ENCODE assay signal across 8 cellular contexts in genomic region chr15:75801859-75802593, GRCh38. TPM values are rescaled to one million over a fixed set of nuclear protein-coding genes. Genes with fewer than 3 reads are reported as not detected.
DNase-seq lines count a peak whose midpoint lies in the region; ATAC-seq and TF ChIP-seq lines count a peak whose summit lies in the region.

No MANE protein-coding gene starts in this region.

- no peak overlapping the region for H3K27ac ChIP-seq in WERI-Rb-1

- H3K36me3 ChIP-seq in GM06990 (ENCODE audit: control insufficient read depth, insufficient read depth, low read length), result no peaks in the 10 kb centered on the region
- H3K36me3 ChIP-seq in WERI-Rb-1, result no peaks in the 10 kb centered on the region

- no peaks in the 10 kb centered on the region for H3K9me3 ChIP-seq in WERI-Rb-1 (ENCODE audit: severe bottlenecking)

- no peak overlapping the region for H3K4me3 ChIP-seq in GM06990 (replicated peaks; ENCODE audit: low read depth, low read length)
- H3K4me3 ChIP-seq in WERI-Rb-1 (ENCODE audit: low read depth, low read length), result peak overlapping the region; percentile 34

- peaks cover 8 to 23% (median 17%) of the 10 kb centered on the region in 3 donors for H3K27me3 Mint-ChIP-seq in immature natural killer cell (ENCODE audit: low read depth in 3 of 3)

- H3K36me3 Mint-ChIP-seq in immature natural killer cell, result no peaks in the 10 kb centered on the region

- no peak overlapping the region for H3K27ac Mint-ChIP-seq in immature natural killer cell

- H3K27me3 ChIP-seq in GM06990 (replicated peaks; ENCODE audit: control insufficient read depth, insufficient read depth, low read length) (no peaks in the 10 kb centered on the region; the same call in 1 of the 2 replicates), WERI-Rb-1 (ENCODE audit: insufficient read depth, low read depth, severe bottlenecking) (no peaks in the 10 kb centered on the region)

- TF ChIP-seq CTCF in GM06990 (IDR thresholded peaks at IDR 0.05; ENCODE audit: insufficient read depth, low read length, poor library complexity, severe bottlenecking), result peak; percentile 92
- TF ChIP-seq CTCF in WERI-Rb-1 (IDR thresholded peaks at IDR 0.05; ENCODE audit: low read depth, low read length), result peak; percentile 82

- DNase-seq in GM06990 (ENCODE audit: extremely low read depth, insufficient read length) (peak; percentile 70), NCI-H2171 (lab: John Stamatoyannopoulos, UW) (peak; percentile 54), WERI-Rb-1 (peak; percentile 82), T47D (ENCODE audit: low read depth in 1 of 2, low spot score in 1 of 2) (peak; percentile 66 to 79), immature natural killer cell (peak; percentile 71 to 76 (median 76))
- DNase-seq in stimulated activated CD4-positive, alpha-beta T cell treated with anti-CD3 and anti-CD28 coated beads, Interleukin-12 subunit alpha, Interleukin-12 subunit beta, amount 100 ng/mL, for 4 hours, result peak; percentile 72

- peak overlapping the region in 4 of 5 donors; percentile 43 to 76 (median 48) for H3K4me3 Mint-ChIP-seq in immature natural killer cell

- ATAC-seq in HG02884 (IDR thresholded peaks at IDR 0.05; ENCODE audit: unreplicated experiment) (peak; percentile 45), HG02623 (IDR thresholded peaks at IDR 0.05; ENCODE audit: unreplicated experiment) (no peak)

- peaks cover 4 to 11% of the 10 kb centered on the region in 2 donors for H3K4me1 Mint-ChIP-seq in immature natural killer cell

- H3K9me3 Mint-ChIP-seq in immature natural killer cell, result no peaks in the 10 kb centered on the region

- in situ Hi-C loops in T47D (cut with HindIII; ENCODE audit: low pct_unique_long_range_greater_than_20kb, low sequenced_read_pairs), result no loop called here

RNA-seq across cellular contexts. Expression of gene UBE2Q2, which starts 41.2 kb away (rescaled TPM):
- polyA plus RNA-seq in immature natural killer cell, result 10 to 100 TPM; 38.9 to 55.7 (median 52.1) TPM
